11 cellular contexts compared by ENCODE assay signal in genomic region chr13:108609353-108609752, GRCh38. TPM values are rescaled to one million over a fixed set of nuclear protein-coding genes. Genes with fewer than 3 reads are reported as not detected.
DNase-seq lines count a peak whose midpoint lies in the region; ATAC-seq and TF ChIP-seq lines count a peak whose summit lies in the region.
"Had no signal": no experiment of that assay in that cellular context is flagged by ENCODE, and none has a peak within 500 bp of the region (broad histone marks: within the 10 kb centered on the region; RNA-seq: fewer than 3 reads in every experiment).

No MANE protein-coding gene starts in this region.

- H3F3A ChIP-seq in PC-9 (ENCODE audit: insufficient read depth, low read depth) = no peaks in the 10 kb centered on the region

- H3K9me3 ChIP-seq in PC-9 (ENCODE audit: insufficient read depth, low read depth) = peaks cover 12% of the 10 kb centered on the region

- H3K27ac Mint-ChIP-seq in type B pancreatic cell = no peak overlapping the region
- no peak overlapping the region for H3K27ac Mint-ChIP-seq in activated T-helper 2 cell treated with anti-CD3 and anti-CD28 coated beads, Interferon-gamma antibody, Interleukin-2, Interleukin-4, amounts not matched to agents 10 μg/mL and 5 μg/mL and 100 μg/mL, durations not matched to agents 14 hours and 24 hours and 36 hours
- no peak overlapping the region for H3K27ac Mint-ChIP-seq in activated naive CD4-positive, alpha-beta T cell treated with anti-CD3 and anti-CD28 coated beads, Interleukin-2, amount 50 U/mL, for 72 hours

- H3K79me2 ChIP-seq in PC-9 (ENCODE audit: low read depth) = no peaks in the 10 kb centered on the region

- H3K27ac ChIP-seq in PC-9 = no peak overlapping the region

- ATAC-seq in activated naive CD4-positive, alpha-beta T cell treated with anti-CD3 and anti-CD28 coated beads, Interleukin-2, amount 50 U/mL, for 72 hours = no peak

- H3K9me3 Mint-ChIP-seq in type B pancreatic cell = peaks cover 7% of the 10 kb centered on the region
- peaks cover 14% of the 10 kb centered on the region for H3K9me3 Mint-ChIP-seq in activated T-helper 2 cell treated with anti-CD3 and anti-CD28 coated beads, Interferon-gamma antibody, Interleukin-2, Interleukin-4, amounts not matched to agents 10 μg/mL and 5 μg/mL and 100 μg/mL, durations not matched to agents 14 hours and 24 hours and 36 hours
- H3K9me3 Mint-ChIP-seq in activated naive CD4-positive, alpha-beta T cell treated with anti-CD3 and anti-CD28 coated beads, Interleukin-2, amount 50 U/mL, for 72 hours = peaks cover 9 to 21% of the 10 kb centered on the region in 2 donors

- no peaks in the 10 kb centered on the region for H3K9me2 ChIP-seq in PC-9 (ENCODE audit: insufficient read depth)

- no TSS peak for BruUV-seq in PC-9 (replicated peaks; lab: Mats Ljungman, UMichigan)

- H3K4me1 ChIP-seq in PC-9 (replicated peaks; ENCODE audit: insufficient read depth) = no peaks in the 10 kb centered on the region

- H3K4me3 ChIP-seq in PC-9 (no peak overlapping the region), fibroblast of the aortic adventitia (ENCODE audit: low read depth, low read length) (no peak overlapping the region)

- no peak overlapping the region for H3K4me2 ChIP-seq in PC-9

- TF ChIP-seq CTCF in PC-9 (conservative IDR thresholded peaks at IDR 0.05) (peak; percentile 72), fibroblast of the aortic adventitia (IDR thresholded peaks at IDR 0.05; ENCODE audit: insufficient read depth, low read length) (peak; percentile 39), type B pancreatic cell (conservative IDR thresholded peaks at IDR 0.05) (peak; percentile 72)

- no peak overlapping the region for H3K4me3 Mint-ChIP-seq in type B pancreatic cell
- no peak overlapping the region for H3K4me3 Mint-ChIP-seq in activated T-helper 2 cell treated with anti-CD3 and anti-CD28 coated beads, Interferon-gamma antibody, Interleukin-2, Interleukin-4, amounts not matched to agents 10 μg/mL and 5 μg/mL and 100 μg/mL, durations not matched to agents 14 hours and 24 hours and 36 hours (ENCODE audit: low read depth)
- H3K4me3 Mint-ChIP-seq: CD4-positive, alpha-beta memory T cell had no signal

- no peak overlapping the region for H2AFZ ChIP-seq in PC-9

- DNase-seq in NOMO-1 treated with DMSO at 0.1 percent for 48 hours (lab: John Stamatoyannopoulos, UW; ENCODE audit: unreplicated experiment) = peak; percentile 14
- DNase-seq in NOMO-1 treated with dmso at 0.1 percent for 144 hours (lab: John Stamatoyannopoulos, UW; ENCODE audit: unreplicated experiment) = no peak
- DNase-seq in PC-9 = no peak
- DNase-seq in fibroblast of the aortic adventitia (ENCODE audit: low read depth) = peak; percentile 29
- DNase-seq in type B pancreatic cell (ENCODE audit: extremely low spot score, unreplicated experiment) = no peak
- DNase-seq in NCI-H2107 treated with DMSO at 0.1 percent for 48 hours (lab: John Stamatoyannopoulos, UW; ENCODE audit: unreplicated experiment) = no peak
- DNase-seq in activated T-helper 2 cell treated with anti-CD3 and anti-CD28 coated beads, Interferon-gamma antibody, Interleukin-2, Interleukin-4, amounts not matched to agents 10 μg/mL and 5 μg/mL and 100 μg/mL, durations not matched to agents 14 hours and 24 hours and 36 hours (ENCODE audit: low spot score) = no peak
- DNase-seq in activated naive CD4-positive, alpha-beta T cell treated with anti-CD3 and anti-CD28 coated beads, Interleukin-2, amount 50 U/mL, for 72 hours (ENCODE audit: low spot score in 2 of 2) = no peak
- DNase-seq: CD4-positive, alpha-beta memory T cell had no signal

- no peaks in the 10 kb centered on the region for H3K36me3 ChIP-seq in PC-9 (ENCODE audit: low read depth)

- peaks cover 3% of the 10 kb centered on the region for H3K27me3 Mint-ChIP-seq in type B pancreatic cell
- H3K27me3 Mint-ChIP-seq in activated T-helper 2 cell treated with anti-CD3 and anti-CD28 coated beads, Interferon-gamma antibody, Interleukin-2, Interleukin-4, amounts not matched to agents 10 μg/mL and 5 μg/mL and 100 μg/mL, durations not matched to agents 14 hours and 24 hours and 36 hours (ENCODE audit: low read depth) = no peaks in the 10 kb centered on the region

- H4K20me1 ChIP-seq in PC-9 (ENCODE audit: insufficient read depth) = no peaks in the 10 kb centered on the region

- no peaks in the 10 kb centered on the region for H3K4me1 Mint-ChIP-seq in type B pancreatic cell (ENCODE audit: unreplicated experiment)
- H3K4me1 Mint-ChIP-seq in activated T-helper 2 cell treated with anti-CD3 and anti-CD28 coated beads, Interferon-gamma antibody, Interleukin-2, Interleukin-4, amounts not matched to agents 10 μg/mL and 5 μg/mL and 100 μg/mL, durations not matched to agents 14 hours and 24 hours and 36 hours (ENCODE audit: low read depth) = no peaks in the 10 kb centered on the region
- H3K4me1 Mint-ChIP-seq: CD4-positive, alpha-beta memory T cell had no signal

- no peaks in the 10 kb centered on the region for H3K36me3 Mint-ChIP-seq in type B pancreatic cell
- no peaks in the 10 kb centered on the region for H3K36me3 Mint-ChIP-seq in activated T-helper 2 cell treated with anti-CD3 and anti-CD28 coated beads, Interferon-gamma antibody, Interleukin-2, Interleukin-4, amounts not matched to agents 10 μg/mL and 5 μg/mL and 100 μg/mL, durations not matched to agents 14 hours and 24 hours and 36 hours (ENCODE audit: low read depth)
- peaks cover 6 to 16% of the 10 kb centered on the region in 2 donors for H3K36me3 Mint-ChIP-seq in activated naive CD4-positive, alpha-beta T cell treated with anti-CD3 and anti-CD28 coated beads, Interleukin-2, amount 50 U/mL, for 72 hours

- intact Hi-C loops in PC-9 (cut with micrococcal nuclease; ENCODE audit: unreplicated experiment) = loop anchor here (5.0 kb wide), 1 partner anchor 283 kb away; no protein-coding TSS in a partner anchor
- intact Hi-C loops in activated T-helper 2 cell treated with anti-CD3 and anti-CD28 coated beads, Interferon-gamma antibody, Interleukin-2, Interleukin-4, amounts not matched to agents 10 μg/mL and 5 μg/mL and 100 μg/mL, durations not matched to agents 14 hours and 24 hours and 36 hours (cut with micrococcal nuclease) = no loop called here

- H3K27me3 ChIP-seq in PC-9 (ENCODE audit: insufficient read depth, low read depth) = no peaks in the 10 kb centered on the region

- CTCF ChIA-PET in PC-9 (lab: Charles Lee) = interaction anchor here (0.6 to 1.0 kb wide), 2 partner anchors 286 to 389 kb away, joined by 5 to 7 read pairs; no protein-coding TSS in a partner anchor

- POLR2A ChIA-PET in PC-9 (lab: Charles Lee; ENCODE audit: unreplicated experiment) = interaction anchor here (0.6 kb wide), 1 partner anchor 378 kb away, joined by 8 read pairs; no protein-coding TSS in a partner anchor

RNA-seq across cellular contexts. Expression of gene MYO16, which starts 20.1 kb away (rescaled TPM):
- total RNA-seq in PC-9 (2021) (0.13 and 0.59 TPM in 2 replicates), fibroblast of the aortic adventitia (ENCODE audit: low replicate concordance) (under 0.01 and 0.16 TPM in 2 replicates), type B pancreatic cell (ENCODE audit: low replicate concordance) (1.0 and 1.5 TPM in 2 replicates)
- total RNA-seq in activated T-helper 2 cell treated with anti-CD3 and anti-CD28 coated beads, Interferon-gamma antibody, Interleukin-2, Interleukin-4, amounts not matched to agents 10 μg/mL and 5 μg/mL and 100 μg/mL, durations not matched to agents 14 hours and 24 hours and 36 hours = not detected in 2 replicates
- total RNA-seq in activated naive CD4-positive, alpha-beta T cell treated with anti-CD3 and anti-CD28 coated beads, Interleukin-2, amount 50 U/mL, for 72 hours = not detected
- total RNA-seq: dermis microvascular lymphatic vessel endothelial cell, LHCN-M2 had no signal

Comparison
In these comparisons a context has a peak if more than half of its experiments do, and no peak if none do; other contexts are left out.
1. DNase-seq: peak in NOMO-1 treated with DMSO at 0.1 percent for 48 hours (single experiment) and fibroblast of the aortic adventitia (single experiment); none in NOMO-1 treated with dmso at 0.1 percent for 144 hours (single experiment), PC-9 (0 of 2), type B pancreatic cell (single experiment), NCI-H2107 treated with DMSO at 0.1 percent for 48 hours (single experiment), activated T-helper 2 cell treated with anti-CD3 and anti-CD28 coated beads, Interferon-gamma antibody, Interleukin-2, Interleukin-4, amounts not matched to agents 10 μg/mL and 5 μg/mL and 100 μg/mL, durations not matched to agents 14 hours and 24 hours and 36 hours (single experiment) and activated naive CD4-positive, alpha-beta T cell treated with anti-CD3 and anti-CD28 coated beads, Interleukin-2, amount 50 U/mL, for 72 hours (0 of 2).
2. Peak in every context shown above with its lines, with median percentiles within 50 percentile points of each other: CTCF ChIP-seq.